In the genomic region with DNA sequence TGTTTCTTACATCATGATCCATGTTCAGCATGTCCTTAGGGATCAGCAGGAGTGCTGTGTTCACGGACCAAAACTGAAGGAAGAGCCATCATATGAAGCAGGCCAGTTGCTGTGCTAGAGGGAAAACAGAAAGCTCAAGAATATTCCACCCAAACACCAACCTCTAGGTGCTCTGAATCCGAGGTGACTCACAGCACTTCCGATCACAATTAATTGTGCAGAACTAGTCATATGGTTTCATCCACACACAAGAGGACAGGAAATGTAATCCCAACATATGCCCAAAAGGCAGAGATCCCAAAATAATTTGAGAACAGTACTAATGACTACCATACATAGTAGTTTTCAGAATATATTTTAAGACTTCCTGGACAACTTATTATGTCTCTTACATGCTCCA, we compare ENCODE assay signal across 29 cellular contexts.
"Had no signal": no experiment of that assay in that cellular context is flagged by ENCODE, and none has a peak within 500 bp of the region (broad histone marks: within the 10 kb centered on the region; RNA-seq: fewer than 3 reads in every experiment).

No MANE protein-coding gene starts in this region.

- H3K27me3 ChIP-seq: SJSA1 had no signal

- H3K4me3 ChIP-seq: SJSA1 had no signal

- H3K9me3 Mint-ChIP-seq: activated CD4-positive, alpha-beta memory T cell treated with anti-CD3 and anti-CD28 coated beads, Interleukin-2, amount 10 ng/mL, durations not matched to agents 7 days and 5 days; activated naive CD4-positive, alpha-beta T cell treated with anti-CD3 and anti-CD28 coated beads, Interleukin-2, amount 10 ng/mL, durations not matched to agents 7 days and 5 days; brain; T-helper 1 cell treated with Interleukin-12 subunit alpha and Interleukin-12 subunit beta and Interleukin-4 antibody, amounts not matched to agents 30 μg/mL and 1 μg/mL, for 36 hours; T-helper 2 cell treated with Interferon-gamma antibody and Interleukin-4, amounts not matched to agents 5 μg/mL and 100 μg/mL, for 36 hours; WTC11 had no signal

- H3K9me2 ChIP-seq: SK-N-SH had no signal

- H3K4me2 ChIP-seq: SK-N-SH had no signal

- H3K27me3 Mint-ChIP-seq: brain had no signal

- H3K36me3 ChIP-seq: SJSA1 had no signal

- H3K4me1 Mint-ChIP-seq: activated naive CD4-positive, alpha-beta T cell treated with anti-CD3 and anti-CD28 coated beads, Interleukin-2, amount 10 ng/mL, durations not matched to agents 7 days and 5 days had no signal

- H3K27ac ChIP-seq: SJSA1 had no signal

- H3K4me3 Mint-ChIP-seq: activated CD4-positive, alpha-beta memory T cell treated with anti-CD3 and anti-CD28 coated beads, Interleukin-2, amount 10 ng/mL, durations not matched to agents 7 days and 5 days; activated CD4-positive, alpha-beta T cell treated with anti-CD3 and anti-CD28 coated beads for 36 hours; activated CD8-positive, alpha-beta memory T cell treated with anti-CD3 and anti-CD28 coated beads, Interleukin-2, amount 10 ng/mL, durations not matched to agents 7 days and 5 days; activated naive CD4-positive, alpha-beta T cell treated with anti-CD3 and anti-CD28 coated beads, Interleukin-2, amount 10 ng/mL, durations not matched to agents 7 days and 5 days; activated naive CD8-positive, alpha-beta T cell; activated naive CD8-positive, alpha-beta T cell treated with anti-CD3 and anti-CD28 coated beads, Interleukin-2, amount 50 U/mL, for 24 hours; brain; T-helper 1 cell treated with Interleukin-12 subunit alpha and Interleukin-12 subunit beta and Interleukin-4 antibody, amounts not matched to agents 30 μg/mL and 1 μg/mL, for 36 hours; T-helper 2 cell treated with Interferon-gamma antibody and Interleukin-4, amounts not matched to agents 5 μg/mL and 100 μg/mL, for 36 hours; WTC11 had no signal

- H3K4me1 ChIP-seq: SJSA1 had no signal

- ATAC-seq: activated CD4-positive, alpha-beta T cell treated with anti-CD3 and anti-CD28 coated beads for 36 hours; activated CD4-positive, CD25-positive, alpha-beta regulatory T cell treated with anti-CD3 and anti-CD28 coated beads, Interleukin-2, amount 50 U/mL, for 24 hours; activated CD8-positive, alpha-beta memory T cell treated with anti-CD3 and anti-CD28 coated beads, Interleukin-2, amount 10 ng/mL, durations not matched to agents 7 days and 5 days; activated naive CD8-positive, alpha-beta T cell treated with anti-CD3 and anti-CD28 coated beads, Interleukin-2, amount 50 U/mL, for 24 hours; WTC11 had no signal

- H3K9me3 ChIP-seq: SJSA1, SK-N-SH had no signal

- DNase-seq: activated CD4-positive, alpha-beta memory T cell treated with anti-CD3 and anti-CD28 coated beads, Interleukin-2, amount 10 ng/mL, durations not matched to agents 7 days and 5 days; activated CD4-positive, alpha-beta T cell treated with anti-CD3 and anti-CD28 coated beads for 36 hours; activated CD8-positive, alpha-beta memory T cell treated with anti-CD3 and anti-CD28 coated beads for 24 hours; activated CD8-positive, alpha-beta memory T cell treated with anti-CD3 and anti-CD28 coated beads, Interleukin-2, amount 10 ng/mL, durations not matched to agents 7 days and 5 days; activated CD8-positive, alpha-beta memory T cell treated with anti-CD3 and anti-CD28 coated beads, Interleukin-2, amount 50 U/mL, for 48 hours; activated effector memory CD4-positive, alpha-beta T cell treated with Interleukin-2 at 50 U/mL for 16 hours; activated naive CD4-positive, alpha-beta T cell treated with anti-CD3 and anti-CD28 coated beads, Interleukin-2, amount 10 ng/mL, durations not matched to agents 7 days and 5 days; activated naive CD8-positive, alpha-beta T cell treated with anti-CD3 and anti-CD28 coated beads, Interleukin-2, amount 50 U/mL, for 24 hours; activated T-cell treated with anti-CD3 and anti-CD28 coated beads, Interleukin-2, amount 50 U/mL, for 48 hours; anterior cingulate cortex; caudate nucleus; cerebellar nuclear complex; NCI-H1105; NCI-H1417 treated with DMSO at 0.1 percent for 48 hours; NCI-H187 treated with DMSO at 0.1 percent for 48 hours; NCI-H2081; NCI-H226; NCI-H446 treated with DMSO at 0.1 percent for 48 hours; NCI-H524; RPMI8226; SHP77 treated with DMSO at 0.1 percent for 48 hours; SK-N-SH had no signal

- H3K27ac Mint-ChIP-seq: activated CD4-positive, alpha-beta memory T cell treated with anti-CD3 and anti-CD28 coated beads, Interleukin-2, amount 10 ng/mL, durations not matched to agents 7 days and 5 days; activated CD4-positive, alpha-beta T cell treated with anti-CD3 and anti-CD28 coated beads for 36 hours; activated CD8-positive, alpha-beta memory T cell treated with anti-CD3 and anti-CD28 coated beads, Interleukin-2, amount 10 ng/mL, durations not matched to agents 7 days and 5 days; activated naive CD4-positive, alpha-beta T cell treated with anti-CD3 and anti-CD28 coated beads, Interleukin-2, amount 10 ng/mL, durations not matched to agents 7 days and 5 days; activated naive CD8-positive, alpha-beta T cell; activated naive CD8-positive, alpha-beta T cell treated with anti-CD3 and anti-CD28 coated beads, Interleukin-2, amount 50 U/mL, for 24 hours; brain; T-helper 1 cell treated with Interleukin-12 subunit alpha and Interleukin-12 subunit beta and Interleukin-4 antibody, amounts not matched to agents 30 μg/mL and 1 μg/mL, for 36 hours; T-helper 2 cell treated with Interferon-gamma antibody and Interleukin-4, amounts not matched to agents 5 μg/mL and 100 μg/mL, for 36 hours; WTC11 had no signal

- H3K36me3 Mint-ChIP-seq: activated naive CD4-positive, alpha-beta T cell treated with anti-CD3 and anti-CD28 coated beads, Interleukin-2, amount 10 ng/mL, durations not matched to agents 7 days and 5 days; brain; WTC11 had no signal
